ENCODE assay signal across 9 cellular contexts in the genomic region with DNA sequence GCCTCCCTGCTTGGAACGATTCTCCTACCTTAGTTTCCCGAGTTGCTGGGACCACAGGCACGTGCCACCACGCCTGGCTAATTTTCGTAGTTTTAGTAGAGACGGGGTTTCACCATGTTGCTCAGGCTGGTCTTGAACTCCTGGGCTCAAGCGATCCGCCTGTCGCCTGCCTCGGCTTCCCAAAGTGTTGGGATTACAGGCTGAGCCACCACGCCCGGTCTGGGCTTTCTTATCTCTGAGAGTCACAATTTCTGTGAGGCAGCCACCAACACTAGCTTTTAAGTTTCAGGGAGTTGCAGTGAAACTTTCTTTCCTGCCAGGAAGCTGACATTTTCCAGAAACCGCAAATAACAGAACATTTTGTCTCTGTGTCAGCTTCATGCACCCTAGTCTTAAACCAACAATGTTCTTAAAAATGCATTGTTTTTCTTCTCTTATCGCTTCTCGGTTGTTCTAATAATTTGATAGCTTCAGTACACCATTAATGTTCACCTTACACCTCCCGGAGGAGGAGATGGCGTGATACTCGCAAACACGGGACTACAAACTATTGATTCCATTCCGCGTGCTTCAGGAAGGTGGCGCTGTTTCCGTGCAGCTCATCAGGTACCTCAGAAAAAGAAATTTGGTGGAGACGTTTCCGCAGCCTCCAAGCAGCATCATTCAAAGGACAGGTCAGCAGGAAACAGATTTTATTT. TPM values are rescaled to one million over a fixed set of nuclear protein-coding genes. Genes with fewer than 3 reads are reported as not detected.
DNase-seq lines count a peak whose midpoint lies in the region; TF ChIP-seq lines count a peak whose summit lies in the region.
"Had no signal": no experiment of that assay in that cellular context is flagged by ENCODE, and none has a peak within 500 bp of the region (broad histone marks: within the 10 kb centered on the region; RNA-seq: fewer than 3 reads in every experiment).

No MANE protein-coding gene starts in this region.

- H3K18ac ChIP-seq in mesendoderm (ENCODE audit: low read length): no peak overlapping the region

- no peaks in the 10 kb centered on the region for H3K9me3 Mint-ChIP-seq in activated CD4-positive, alpha-beta memory T cell treated with anti-CD3 and anti-CD28 coated beads for 36 hours
- H3K9me3 Mint-ChIP-seq: T-helper 1 cell treated with Interleukin-12 subunit alpha and Interleukin-12 subunit beta and Interleukin-4 antibody, amounts not matched to agents 30 μg/mL and 1 μg/mL, for 36 hours had no signal

- H4K8ac ChIP-seq in mesendoderm (ENCODE audit: low read depth, low read length): peak overlapping the region; percentile 58

- peak overlapping the region; percentile 19 for H3K27ac Mint-ChIP-seq in activated CD4-positive, alpha-beta memory T cell treated with anti-CD3 and anti-CD28 coated beads for 36 hours
- H3K27ac Mint-ChIP-seq: T-helper 1 cell treated with Interleukin-12 subunit alpha and Interleukin-12 subunit beta and Interleukin-4 antibody, amounts not matched to agents 30 μg/mL and 1 μg/mL, for 36 hours had no signal

- no peak overlapping the region for H2BK5ac ChIP-seq in mesendoderm (ENCODE audit: low read length)

- no peaks in the 10 kb centered on the region for H3K36me3 Mint-ChIP-seq in activated CD4-positive, alpha-beta memory T cell treated with anti-CD3 and anti-CD28 coated beads for 36 hours

- no peak overlapping the region for H3K23ac ChIP-seq in mesendoderm (ENCODE audit: low read length)

- H2BK15ac ChIP-seq in mesendoderm (replicated peaks; ENCODE audit: low read depth): no peak overlapping the region

- H3K4ac ChIP-seq in mesendoderm (ENCODE audit: low read depth, low read length): no peak overlapping the region

- no peaks in the 10 kb centered on the region for H3K27me3 ChIP-seq in mesendoderm (ENCODE audit: insufficient read depth, low read length, poor library complexity)

- H3K4me3 ChIP-seq in HFF-Myc (replicated peaks; ENCODE audit: low read depth, low read length) (no peak overlapping the region), mesendoderm (ENCODE audit: low read length) (no peak overlapping the region)

- POLR2A ChIA-PET in activated CD4-positive, alpha-beta memory T cell treated with anti-CD3 and anti-CD28 coated beads for 36 hours (lab: Charles Lee): interaction anchor here (0.9 to 1.5 kb wide), 2 partner anchors 11 to 94 kb away, joined by 3 to 5 read pairs; partner anchors contain the start of gene TMEM11

- no peaks in the 10 kb centered on the region for H3K4me1 ChIP-seq in mesendoderm (ENCODE audit: control insufficient read depth, low read depth, low read length)

- no peak overlapping the region for H3K4me2 ChIP-seq in mesendoderm (ENCODE audit: low read length)

- H3K36me3 ChIP-seq in mesendoderm (ENCODE audit: control insufficient read depth, insufficient read depth, low read length): no peaks in the 10 kb centered on the region

- H2AK5ac ChIP-seq in mesendoderm (ENCODE audit: low read length): no peak overlapping the region

- no peak overlapping the region for H3K56ac ChIP-seq in mesendoderm (ENCODE audit: low read length)

- no peak overlapping the region for H3K27ac ChIP-seq in mesendoderm (ENCODE audit: low read depth, low read length)

- no peak overlapping the region for H3K9ac ChIP-seq in mesendoderm (ENCODE audit: low read length)

- no peak overlapping the region for H2BK120ac ChIP-seq in mesendoderm (ENCODE audit: low read depth, low read length)

- no peak overlapping the region for H3K4me3 Mint-ChIP-seq in activated CD4-positive, alpha-beta memory T cell treated with anti-CD3 and anti-CD28 coated beads for 36 hours
- H3K4me3 Mint-ChIP-seq: T-helper 1 cell treated with Interleukin-12 subunit alpha and Interleukin-12 subunit beta and Interleukin-4 antibody, amounts not matched to agents 30 μg/mL and 1 μg/mL, for 36 hours had no signal

- WGBS in mesendoderm (ENCODE audit: extremely low coverage, insufficient coverage, low lambda C conversion rate): no CpG with 5 or more reads among the region's 25 CpGs

- DNase-seq in COR-L47 (lab: John Stamatoyannopoulos, UW): peak; percentile 23
- DNase-seq in HFF-Myc (ENCODE audit: extremely low read depth, low read depth): peak; percentile 39
- DNase-seq in NCI-H69 (lab: John Stamatoyannopoulos, UW): peak; percentile 66
- peak; percentile 80 for DNase-seq in activated CD4-positive, alpha-beta memory T cell treated with anti-CD3 and anti-CD28 coated beads for 36 hours
- peak; percentile 60 for DNase-seq in effector CD4-positive, alpha-beta T cell
- DNase-seq in mesendoderm: peak; percentile 88
- DNase-seq in stimulated activated CD8-positive, alpha-beta memory T cell treated with anti-CD3 and anti-CD28 coated beads, Interleukin-15, amount 100 ng/mL, for 4 hours (ENCODE audit: low read depth in 2 of 2): peak; percentile 17 to 34
- DNase-seq in cortex of kidney (lab: John Stamatoyannopoulos, UW): no peak

- TF ChIP-seq CTCF in HFF-Myc (IDR thresholded peaks at IDR 0.05; ENCODE audit: low read depth, low read length, missing control alignments): peak; percentile 93

- CTCF ChIA-PET in activated CD4-positive, alpha-beta memory T cell treated with anti-CD3 and anti-CD28 coated beads for 36 hours (lab: Charles Lee): interaction anchor here (0.7 to 5.0 kb wide), 31 partner anchors 9 to 399 kb away, joined by 3 to 36 read pairs (median 4); no protein-coding TSS in a partner anchor

- intact Hi-C loops in activated CD4-positive, alpha-beta memory T cell treated with anti-CD3 and anti-CD28 coated beads for 36 hours (cut with micrococcal nuclease): loop anchor here (1.0 kb wide), 1 partner anchor 392 kb away; no protein-coding TSS in a partner anchor

- H3K27me3 Mint-ChIP-seq in activated CD4-positive, alpha-beta memory T cell treated with anti-CD3 and anti-CD28 coated beads for 36 hours: peaks cover 1% of the 10 kb centered on the region

- H4K5ac ChIP-seq in mesendoderm (ENCODE audit: low read length): no peak overlapping the region

- H3K79me1 ChIP-seq in mesendoderm (ENCODE audit: low read length): no peaks in the 10 kb centered on the region

- no peaks in the 10 kb centered on the region for H3K79me2 ChIP-seq in mesendoderm (ENCODE audit: control insufficient read depth, insufficient read depth, low read length)

- peaks cover 9% of the 10 kb centered on the region for H3K4me1 Mint-ChIP-seq in activated CD4-positive, alpha-beta memory T cell treated with anti-CD3 and anti-CD28 coated beads for 36 hours (ENCODE audit: low read depth)

RNA-seq across cellular contexts. Expression of gene DHRS7B, which starts 7.4 kb away (rescaled TPM):
- total RNA-seq in activated CD4-positive, alpha-beta memory T cell treated with anti-CD3 and anti-CD28 coated beads for 36 hours: 10 to 100 TPM; 13.5 to 15.9 TPM
- 28.8 TPM for polyA plus RNA-seq in mesendoderm (2013, experiment 1 of 2)
- 30.4 TPM for polyA plus RNA-seq in mesendoderm (2013, experiment 2 of 2)
